ENCODE assay signal across 26 cellular contexts in the genomic region with DNA sequence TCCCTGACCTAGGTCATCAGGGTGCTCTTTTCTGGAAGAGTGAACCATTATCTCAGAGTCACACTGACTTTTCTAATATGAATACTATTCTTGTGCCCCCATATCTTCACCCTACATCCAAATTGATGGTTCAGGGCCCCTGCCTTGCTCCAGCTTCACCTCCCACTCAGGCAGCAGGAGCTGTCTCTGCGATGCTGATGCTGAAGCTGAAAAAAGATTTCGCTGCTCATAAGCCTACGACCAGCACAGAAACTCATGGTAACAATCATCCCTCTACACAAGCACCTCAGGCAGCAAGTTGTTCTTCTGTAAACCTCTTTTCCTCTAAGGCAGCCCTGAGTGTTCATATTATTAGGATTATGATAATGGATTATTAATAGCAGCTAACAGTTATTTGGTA. TPM values are rescaled to one million over a fixed set of nuclear protein-coding genes. Genes with fewer than 3 reads are reported as not detected.
"Had no signal": no experiment of that assay in that cellular context is flagged by ENCODE, and none has a peak within 500 bp of the region (broad histone marks: within the 10 kb centered on the region; RNA-seq: fewer than 3 reads in every experiment).

No MANE protein-coding gene starts in this region.

- H3K27ac ChIP-seq: body of pancreas, SK-N-MC had no signal

- H3K9me3 ChIP-seq: body of pancreas had no signal

- H3K4me3 Mint-ChIP-seq: activated B cell treated with CpG ODN at 0.5 μM for 24 hours; activated CD4-positive, alpha-beta T cell treated with anti-CD3 and anti-CD28 coated beads, Interleukin-2, amount 10 ng/mL, durations not matched to agents 24 days and 14 days; activated CD8-positive, alpha-beta memory T cell treated with anti-CD3 and anti-CD28 coated beads, Interleukin-2, amount 10 ng/mL, durations not matched to agents 7 days and 5 days; activated naive CD4-positive, alpha-beta T cell treated with anti-CD3 and anti-CD28 coated beads, Interleukin-2, amount 50 U/mL, for 24 hours; activated T-cell treated with anti-CD3 and anti-CD28 coated beads, Interleukin-2, amount 50 U/mL, for 24 hours; activated T-helper 1 cell treated with anti-CD3 and anti-CD28 coated beads, Interleukin-12 subunit alpha, Interleukin-12 subunit beta, Interleukin-2, Interleukin-4 antibody, amounts not matched to agents 30 ng/mL and 10 ng/mL and 1 ng/mL, durations not matched to agents 14 hours and 24 hours and 36 hours; central memory CD8-positive, alpha-beta T cell had no signal

- H3K27me3 Mint-ChIP-seq: activated B cell treated with CpG ODN at 0.5 μM for 24 hours; activated naive CD4-positive, alpha-beta T cell treated with anti-CD3 and anti-CD28 coated beads, Interleukin-2, amount 50 U/mL, for 24 hours; activated T-cell treated with anti-CD3 and anti-CD28 coated beads, Interleukin-2, amount 50 U/mL, for 24 hours; T-cell had no signal

- ATAC-seq: activated CD8-positive, alpha-beta memory T cell treated with anti-CD3 and anti-CD28 coated beads, Interleukin-2, amount 10 ng/mL, durations not matched to agents 7 days and 5 days; body of pancreas; T-cell had no signal

- H3K4me3 ChIP-seq: body of pancreas, SK-N-MC had no signal

- H3K27me3 ChIP-seq: body of pancreas had no signal

- H3K9me3 Mint-ChIP-seq: activated B cell treated with CpG ODN at 0.5 μM for 24 hours; activated CD4-positive, alpha-beta T cell treated with anti-CD3 and anti-CD28 coated beads, Interleukin-2, amount 10 ng/mL, durations not matched to agents 24 days and 14 days; activated naive CD4-positive, alpha-beta T cell treated with anti-CD3 and anti-CD28 coated beads, Interleukin-2, amount 50 U/mL, for 24 hours; activated T-cell treated with anti-CD3 and anti-CD28 coated beads, Interleukin-2, amount 50 U/mL, for 24 hours; activated T-helper 1 cell treated with anti-CD3 and anti-CD28 coated beads, Interleukin-12 subunit alpha, Interleukin-12 subunit beta, Interleukin-2, Interleukin-4 antibody, amounts not matched to agents 30 ng/mL and 10 ng/mL and 1 ng/mL, durations not matched to agents 14 hours and 24 hours and 36 hours; central memory CD8-positive, alpha-beta T cell; T-cell had no signal

- H3K27ac Mint-ChIP-seq: activated CD4-positive, alpha-beta T cell treated with anti-CD3 and anti-CD28 coated beads, Interleukin-2, amount 10 ng/mL, durations not matched to agents 24 days and 14 days; activated CD8-positive, alpha-beta memory T cell treated with anti-CD3 and anti-CD28 coated beads, Interleukin-2, amount 10 ng/mL, durations not matched to agents 7 days and 5 days; activated naive CD4-positive, alpha-beta T cell treated with anti-CD3 and anti-CD28 coated beads, Interleukin-2, amount 50 U/mL, for 24 hours; activated T-cell treated with anti-CD3 and anti-CD28 coated beads, Interleukin-2, amount 50 U/mL, for 24 hours; activated T-helper 1 cell treated with anti-CD3 and anti-CD28 coated beads, Interleukin-12 subunit alpha, Interleukin-12 subunit beta, Interleukin-2, Interleukin-4 antibody, amounts not matched to agents 30 ng/mL and 10 ng/mL and 1 ng/mL, durations not matched to agents 14 hours and 24 hours and 36 hours had no signal

- DNase-seq: activated B cell treated with CpG ODN at 0.5 μM for 24 hours; activated CD4-positive, alpha-beta T cell treated with anti-CD3 and anti-CD28 coated beads for 1 hour; activated CD4-positive, alpha-beta T cell treated with anti-CD3 and anti-CD28 coated beads, Interleukin-2, amount 10 ng/mL, durations not matched to agents 24 days and 14 days; activated CD4-positive, alpha-beta T cell treated with anti-CD3 and anti-CD28 coated beads, Interleukin-2, amount 50 U/mL, for 48 hours; activated CD8-positive, alpha-beta memory T cell treated with anti-CD3 and anti-CD28 coated beads, Interleukin-2, amount 10 ng/mL, durations not matched to agents 7 days and 5 days; activated effector memory CD4-positive, alpha-beta T cell treated with Interleukin-2 at 50 U/mL for 16 hours; activated naive CD4-positive, alpha-beta T cell; activated T-cell treated with anti-CD3 and anti-CD28 coated beads, Interleukin-2, amount 50 U/mL, for 24 hours; aorta; body of pancreas; Karpas-422; NCI-H1092; NCI-H1417; NCI-H1930; NCI-H2107; NCI-H2171 treated with DMSO at 0.1 percent for 48 hours; NCI-H226; NCI-H526; NCI-H774; T-cell; T-helper 2 cell; T1000 had no signal

RNA-seq across cellular contexts. Expression of gene WNT10B, which starts 17.5 kb away (rescaled TPM):
- polyA plus RNA-seq: aorta had no signal

RNA-seq across cellular contexts. Expression of gene WNT1, which starts 24.1 kb away (rescaled TPM):
- polyA plus RNA-seq: aorta had no signal
